Comparison of ENCODE assay signal across 24 cellular contexts in the genomic region with DNA sequence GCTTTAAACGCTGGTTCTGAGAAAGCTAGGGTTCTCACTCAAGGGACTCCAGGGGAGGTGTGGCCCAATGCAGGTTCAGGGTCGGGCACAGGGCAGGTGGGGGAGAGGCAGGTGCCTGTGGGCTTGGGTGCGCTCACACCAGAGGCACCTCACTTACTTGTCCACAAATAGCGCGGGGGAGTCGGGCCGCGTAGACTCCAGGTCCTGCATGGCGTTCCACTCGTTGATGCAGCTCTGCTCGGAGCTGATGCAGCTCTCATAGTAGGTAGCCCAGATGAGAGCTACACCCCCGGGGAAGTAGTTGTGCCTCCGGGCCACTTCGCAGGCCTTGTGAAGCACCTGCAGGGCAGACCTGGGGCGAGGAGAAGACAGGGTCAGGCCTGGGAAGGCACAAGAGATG. TPM values are rescaled to one million over a fixed set of nuclear protein-coding genes. Genes with fewer than 3 reads are reported as not detected.
DNase-seq lines count a peak whose midpoint lies in the region; ATAC-seq lines count a peak whose summit lies in the region.
"Had no signal": no experiment of that assay in that cellular context is flagged by ENCODE, and none has a peak within 500 bp of the region (broad histone marks: within the 10 kb centered on the region; RNA-seq: fewer than 3 reads in every experiment).

No MANE protein-coding gene starts in this region.

- H4K8ac ChIP-seq in neuronal stem cell (ENCODE audit: low read depth, low read length) = no peak overlapping the region

- H3K9me3 ChIP-seq in ectodermal cell (ENCODE audit: control insufficient read depth, low read length) = no peaks in the 10 kb centered on the region
- no peaks in the 10 kb centered on the region for H3K9me3 ChIP-seq in neuronal stem cell (replicated peaks in 1 of 2; ENCODE audit: control insufficient read depth in 2 of 2, insufficient read depth in 1 of 2, low read depth in 1 of 2, low read length in 2 of 2)
- H3K9me3 ChIP-seq in stomach smooth muscle (ENCODE audit: control insufficient read depth in 2 of 2, low read length in 2 of 2) = no peaks in the 10 kb centered on the region
- H3K9me3 ChIP-seq: tibial artery had no signal

- H3K27ac Mint-ChIP-seq in activated T-cell treated with anti-CD3 and anti-CD28 coated beads, Interleukin-2, amount 50 U/mL, for 24 hours = peak overlapping the region; percentile 59
- H3K27ac Mint-ChIP-seq: activated B cell treated with CpG ODN at 0.5 μM for 24 hours had no signal

- H3K27me3 Mint-ChIP-seq in activated T-cell treated with anti-CD3 and anti-CD28 coated beads, Interleukin-2, amount 50 U/mL, for 24 hours = no peaks in the 10 kb centered on the region
- H3K27me3 Mint-ChIP-seq: activated B cell treated with CpG ODN at 0.5 μM for 24 hours; activated CD8-positive, alpha-beta T cell treated with anti-CD3 and anti-CD28 coated beads for 36 hours; brain; naive B cell; stimulated activated naive CD8-positive, alpha-beta T cell treated with anti-CD3 and anti-CD28 coated beads, Interleukin-15, amount 100 ng/mL, for 72 hours had no signal

- H4K91ac ChIP-seq in neuronal stem cell (ENCODE audit: low read depth, low read length, poor library complexity) = no peak overlapping the region

- peak overlapping the region; percentile 13 for H3K23ac ChIP-seq in neuronal stem cell (ENCODE audit: low read depth, low read length, poor library complexity)

- no peak for DNase-seq in activated T-cell treated with anti-CD3 and anti-CD28 coated beads, Interleukin-2, amount 50 U/mL, for 24 hours
- DNase-seq in activated T-cell treated with anti-CD3 and anti-CD28 coated beads, Interleukin-2, amount 50 U/mL, for 1 hour = no peak
- no peak for DNase-seq in neuronal stem cell (ENCODE audit: low spot score)
- DNase-seq in stimulated activated naive CD4-positive, alpha-beta T cell (lab: John Stamatoyannopoulos, UW) = no peak
- DNase-seq in inferior parietal cortex (ENCODE audit: extremely low spot score) = no peak
- DNase-seq: activated B cell treated with CpG ODN at 0.5 μM for 24 hours; activated CD8-positive, alpha-beta T cell treated with anti-CD3 and anti-CD28 coated beads for 36 hours; activated gamma-delta T cell treated with Interleukin-2 at 50 U/mL for 16 hours; DMS79 treated with DMSO at 0.1 percent for 48 hours; left cardiac atrium; mesenchymal stem cell; naive B cell; NCI-H1436; NCI-H510A treated with DMSO at 0.1 percent for 48 hours; occipital lobe; PC-9; SHP77 treated with DMSO at 0.1 percent for 48 hours; stimulated activated naive CD8-positive, alpha-beta T cell treated with anti-CD3 and anti-CD28 coated beads, Interleukin-15, amount 100 ng/mL, for 72 hours had no signal

- H3K9ac ChIP-seq in neuronal stem cell (ENCODE audit: low read depth, low read length, poor library complexity) = no peak overlapping the region
- H3K9ac ChIP-seq in stomach smooth muscle (ENCODE audit: low read length in 2 of 2) = no peak overlapping the region
- H3K9ac ChIP-seq: KMS-11 had no signal

- H3K4ac ChIP-seq in neuronal stem cell (ENCODE audit: low read length) = no peak overlapping the region

- H3K36me3 Mint-ChIP-seq in activated T-cell treated with anti-CD3 and anti-CD28 coated beads, Interleukin-2, amount 50 U/mL, for 24 hours (ENCODE audit: low read depth) = peaks cover 79% of the 10 kb centered on the region

- no peak overlapping the region for H2AK5ac ChIP-seq in neuronal stem cell (ENCODE audit: low read depth, low read length)

- H3K36me3 ChIP-seq in ectodermal cell (ENCODE audit: control insufficient read depth, insufficient read depth, low read length) = peaks cover 17% of the 10 kb centered on the region
- peaks cover 36 to 81% of the 10 kb centered on the region in 2 donors for H3K36me3 ChIP-seq in neuronal stem cell (replicated peaks in 1 of 2; ENCODE audit: control insufficient read depth in 2 of 2, insufficient read depth in 2 of 2, low read length in 2 of 2)
- peaks cover 24 to 26% of the 10 kb centered on the region in 2 donors for H3K36me3 ChIP-seq in stomach smooth muscle (ENCODE audit: control insufficient read depth in 2 of 2, insufficient read depth in 2 of 2, low read length in 2 of 2)

- H3K27ac ChIP-seq in ectodermal cell (ENCODE audit: insufficient read depth, low read depth, low read length, poor library complexity, severe bottlenecking) (peak overlapping the region; percentile 3), neuronal stem cell (replicated peaks; ENCODE audit: low read length) (peak overlapping the region; percentile 69), stomach smooth muscle (ENCODE audit: low read length) (peak overlapping the region; percentile 37)
- H3K27ac ChIP-seq: KMS-11, PC-9 had no signal

- H3K27me3 ChIP-seq in ectodermal cell (ENCODE audit: control insufficient read depth, insufficient read depth, low read length, poor library complexity, severe bottlenecking) (no peaks in the 10 kb centered on the region), neuronal stem cell (ENCODE audit: control insufficient read depth in 3 of 3, insufficient read depth in 3 of 3, low read depth in 1 of 3, low read length in 3 of 3) (no peaks in the 10 kb centered on the region), stomach smooth muscle (ENCODE audit: control insufficient read depth in 1 of 2, insufficient read depth in 2 of 2, low read length in 2 of 2) (no peaks in the 10 kb centered on the region)
- H3K27me3 ChIP-seq: tibial artery had no signal

- no peak overlapping the region for H2AFZ ChIP-seq in neuronal stem cell (ENCODE audit: low read length)
- H2AFZ ChIP-seq: PC-9 had no signal

- H3K4me3 ChIP-seq in ectodermal cell (ENCODE audit: insufficient read depth, low read depth, low read length) (no peak overlapping the region), neuronal stem cell (ENCODE audit: low read length in 2 of 2) (no peak overlapping the region), stomach smooth muscle (ENCODE audit: low read length in 2 of 2) (no peak overlapping the region)
- H3K4me3 ChIP-seq: PC-9, tibial artery had no signal

- no peak overlapping the region for H3K4me2 ChIP-seq in neuronal stem cell (ENCODE audit: insufficient read depth, low read length, poor library complexity, severe bottlenecking)
- H3K4me2 ChIP-seq: KMS-11, PC-9 had no signal

- ATAC-seq in GM18868 (IDR thresholded peaks at IDR 0.05; ENCODE audit: unreplicated experiment) = no peak
- ATAC-seq: activated CD8-positive, alpha-beta T cell treated with anti-CD3 and anti-CD28 coated beads for 36 hours; left cardiac atrium; stimulated activated naive CD8-positive, alpha-beta T cell treated with anti-CD3 and anti-CD28 coated beads, Interleukin-15, amount 100 ng/mL, for 72 hours had no signal

- H3K4me1 ChIP-seq in ectodermal cell (ENCODE audit: control insufficient read depth, insufficient read depth, low read length) (peaks cover 27% of the 10 kb centered on the region), neuronal stem cell (ENCODE audit: control insufficient read depth in 2 of 2, insufficient read depth in 1 of 2, low read depth in 1 of 2, low read length in 2 of 2) (peaks cover 13 to 18% of the 10 kb centered on the region in 2 donors), stomach smooth muscle (ENCODE audit: control insufficient read depth, insufficient read depth, low read length) (peaks cover 49% of the 10 kb centered on the region)

- WGBS in ectodermal cell, 2 experiments = 96% methylated on average over 15 of the region's 15 CpGs
- WGBS in neuronal stem cell (ENCODE audit: extremely low coverage in 2 of 2, insufficient read length in 2 of 2, insufficient replicate concordance in 1 of 2), 2 donors = no CpG with 5 or more reads among the region's 15 CpGs

- no peak overlapping the region for H2BK120ac ChIP-seq in neuronal stem cell (ENCODE audit: low read depth, low read length)

- H3K18ac ChIP-seq in neuronal stem cell (ENCODE audit: low read length) = peak overlapping the region; percentile 55

- no peaks in the 10 kb centered on the region for H3K79me1 ChIP-seq in neuronal stem cell (ENCODE audit: low read depth, low read length)

- H3K4me1 Mint-ChIP-seq in activated T-cell treated with anti-CD3 and anti-CD28 coated beads, Interleukin-2, amount 50 U/mL, for 24 hours (ENCODE audit: low read depth) = peaks cover 10% of the 10 kb centered on the region

- no peak overlapping the region for H2BK12ac ChIP-seq in neuronal stem cell (ENCODE audit: low read length)

- no peak overlapping the region for H2BK5ac ChIP-seq in neuronal stem cell (ENCODE audit: low read length)

- H3K9me3 Mint-ChIP-seq in activated T-cell treated with anti-CD3 and anti-CD28 coated beads, Interleukin-2, amount 50 U/mL, for 24 hours = no peaks in the 10 kb centered on the region
- H3K9me3 Mint-ChIP-seq: activated B cell treated with CpG ODN at 0.5 μM for 24 hours; activated CD8-positive, alpha-beta T cell treated with anti-CD3 and anti-CD28 coated beads for 36 hours; brain; naive B cell; stimulated activated naive CD8-positive, alpha-beta T cell treated with anti-CD3 and anti-CD28 coated beads, Interleukin-15, amount 100 ng/mL, for 72 hours had no signal

- H2BK15ac ChIP-seq in neuronal stem cell (ENCODE audit: low read length) = no peak overlapping the region

- no peak overlapping the region for H3K14ac ChIP-seq in neuronal stem cell (ENCODE audit: low read length)

- H3K4me3 Mint-ChIP-seq in activated T-cell treated with anti-CD3 and anti-CD28 coated beads, Interleukin-2, amount 50 U/mL, for 24 hours = no peak overlapping the region
- H3K4me3 Mint-ChIP-seq: activated B cell treated with CpG ODN at 0.5 μM for 24 hours; activated CD8-positive, alpha-beta T cell treated with anti-CD3 and anti-CD28 coated beads for 36 hours; brain; stimulated activated naive CD8-positive, alpha-beta T cell treated with anti-CD3 and anti-CD28 coated beads, Interleukin-15, amount 100 ng/mL, for 72 hours had no signal

RNA-seq across cellular contexts. Expression of gene SSH1, which starts 49.9 kb away (rescaled TPM):
- 23.6 TPM for polyA plus RNA-seq in ectodermal cell (2013, experiment 1 of 4)
- 32.1 TPM for polyA plus RNA-seq in ectodermal cell (2013, experiment 2 of 4)
- 16.9 TPM for polyA plus RNA-seq in ectodermal cell (2013, experiment 3 of 4)
- polyA plus RNA-seq in ectodermal cell (2013, experiment 4 of 4) = 18.0 TPM
- polyA plus RNA-seq in neuronal stem cell (2013, experiment 1 of 2) = 9.8 TPM
- 9.7 TPM for polyA plus RNA-seq in neuronal stem cell (2013, experiment 2 of 2)

Comparison
In these comparisons a context has a peak if more than half of its experiments do, and no peak if none do; other contexts are left out.
1. H3K27ac ChIP-seq: peak in every context shown above with its lines; median percentile 69 in neuronal stem cell; 37 in stomach smooth muscle; 3 in ectodermal cell.